9 cellular contexts compared by ENCODE assay signal in the genomic region with DNA sequence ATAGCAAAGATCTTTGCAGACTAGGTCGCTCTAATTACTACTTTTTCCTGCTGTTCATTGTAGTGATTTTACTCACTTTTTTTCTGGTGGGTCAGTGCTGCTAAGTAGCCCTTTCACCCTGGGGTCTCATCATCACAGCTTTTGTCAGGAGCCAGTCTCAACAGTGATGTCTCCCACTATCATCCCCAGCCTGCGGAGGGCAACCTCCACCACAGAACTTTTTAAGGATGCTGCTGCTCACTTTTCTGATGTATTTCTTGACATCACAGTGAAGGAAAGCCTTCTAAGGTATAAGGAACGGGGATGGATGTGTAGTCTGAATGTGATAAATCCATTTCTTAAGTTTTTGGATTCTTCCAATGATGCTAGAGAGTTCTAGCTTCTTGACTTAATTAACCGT.
A peak's percentile ranks its signal among the peaks of the same experiment; 100 is the strongest.
DNase-seq lines count a peak whose midpoint lies in the region; ATAC-seq and TF ChIP-seq lines count a peak whose summit lies in the region.
"Had no signal": no experiment of that assay in that cellular context is flagged by ENCODE, and none has a peak within 500 bp of the region (broad histone marks: within the 10 kb centered on the region; RNA-seq: fewer than 3 reads in every experiment).

No MANE protein-coding gene starts in this region.

- no peak for TF ChIP-seq POLR2A in breast epithelium (IDR thresholded peaks at IDR 0.05)
- TF ChIP-seq POLR2A in NB4 (IDR thresholded peaks at IDR 0.05; ENCODE audit: extremely low read depth, insufficient read length): no peak
- TF ChIP-seq POLR2A in spleen (IDR thresholded peaks at IDR 0.05): no peak

- no peaks in the 10 kb centered on the region for H3K36me3 Mint-ChIP-seq in MCF 10A (ENCODE audit: insufficient read depth, unreplicated experiment)
- no peaks in the 10 kb centered on the region for H3K36me3 Mint-ChIP-seq in naive thymus-derived CD8-positive, alpha-beta T cell

- no peak overlapping the region for H3K4me3 Mint-ChIP-seq in MCF 10A (ENCODE audit: unreplicated experiment)
- no peak overlapping the region for H3K4me3 Mint-ChIP-seq in naive thymus-derived CD8-positive, alpha-beta T cell

- no peaks in the 10 kb centered on the region for H3K4me1 Mint-ChIP-seq in MCF 10A (ENCODE audit: insufficient read depth, unreplicated experiment)
- no peaks in the 10 kb centered on the region for H3K4me1 Mint-ChIP-seq in naive thymus-derived CD8-positive, alpha-beta T cell

- POLR2A ChIA-PET in MCF 10A (lab: Yijun Ruan, JAX): no interaction called here
- POLR2A ChIA-PET in naive thymus-derived CD8-positive, alpha-beta T cell (lab: Charles Lee): no interaction called here

- intact Hi-C loops in MCF 10A (cut with micrococcal nuclease) (loop anchor here (1.0 kb wide), 1 partner anchor 1344 kb away; no protein-coding TSS in a partner anchor), breast epithelium (cut with DNase I; ENCODE audit: low total_unique reads) (no loop called here), spleen (cut with DNase I; ENCODE audit: low total_unique reads) (no loop called here)

- no peak overlapping the region for H3K27ac Mint-ChIP-seq in MCF 10A (ENCODE audit: low read depth, unreplicated experiment)
- H3K27ac Mint-ChIP-seq in naive thymus-derived CD8-positive, alpha-beta T cell: no peak overlapping the region

- ATAC-seq in esophagus mucosa: no peak
- no peak for ATAC-seq in naive thymus-derived CD8-positive, alpha-beta T cell

- CTCF ChIA-PET in MCF 10A (lab: Yijun Ruan, JAX): interaction anchor here (0.6 to 2.4 kb wide), 8 partner anchors 109 to 1741 kb away, joined by 3 to 7 read pairs (median 4); no protein-coding TSS in a partner anchor

- no peaks in the 10 kb centered on the region for H3K27me3 Mint-ChIP-seq in MCF 10A (ENCODE audit: insufficient read depth, unreplicated experiment)
- no peaks in the 10 kb centered on the region for H3K27me3 Mint-ChIP-seq in naive thymus-derived CD8-positive, alpha-beta T cell

- peak; percentile 23 for DNase-seq in MCF 10A (ENCODE audit: unreplicated experiment)
- DNase-seq in breast epithelium (ENCODE audit: low spot score in 2 of 2): no peak
- DNase-seq in NB4 (ENCODE audit: low read depth): peak; percentile 6
- DNase-seq in epithelial cell of esophagus (ENCODE audit: low read depth): peak; percentile 30
- DNase-seq in spleen: peak; percentile 23
- no peak for DNase-seq in naive thymus-derived CD8-positive, alpha-beta T cell
- no peak for DNase-seq in H7

- no peaks in the 10 kb centered on the region for H3K9me3 Mint-ChIP-seq in MCF 10A (ENCODE audit: unreplicated experiment)
- no peaks in the 10 kb centered on the region for H3K9me3 Mint-ChIP-seq in naive thymus-derived CD8-positive, alpha-beta T cell

- 69 to 81% (median 73%) methylated on average over 4 of the region's 4 CpGs for whole genome bisulfite sequencing in spleen, 5 donors

- H3K27ac ChIP-seq in breast epithelium: no peak overlapping the region
- no peak overlapping the region for H3K27ac ChIP-seq in spleen
- H3K27ac ChIP-seq: skin epidermis had no signal

- no TSS peak for BruUV-seq in MCF 10A (replicated peaks; lab: Mats Ljungman, UMichigan)

- H3K9me3 ChIP-seq in breast epithelium (no peaks in the 10 kb centered on the region), spleen (no peaks in the 10 kb centered on the region)

- TF ChIP-seq CTCF in MCF 10A (IDR thresholded peaks at IDR 0.05; ENCODE audit: unreplicated experiment) (peak; percentile 17), breast epithelium (IDR thresholded peaks at IDR 0.05) (no peak), NB4 (IDR thresholded peaks at IDR 0.05; ENCODE audit: low read depth, low read length) (no peak), epithelial cell of esophagus (IDR thresholded peaks at IDR 0.05; ENCODE audit: insufficient read depth, low read depth, low read length, missing control alignments) (peak; percentile 56), spleen (IDR thresholded peaks at IDR 0.05 in 8 of 11, conservative IDR thresholded peaks at IDR 0.05 in 3 of 11) (peak in 2 of 11 experiments; percentile 22 to 30)

- H3K36me3 ChIP-seq in breast epithelium: no peaks in the 10 kb centered on the region
- H3K36me3 ChIP-seq in spleen: no peaks in the 10 kb centered on the region
- H3K36me3 ChIP-seq in H7 (replicated peaks; ENCODE audit: control insufficient read depth, insufficient read depth, low read length): no peaks in the 10 kb centered on the region

- H3K4me3 ChIP-seq in breast epithelium: no peak overlapping the region
- no peak overlapping the region for H3K4me3 ChIP-seq in NB4 (ENCODE audit: low read depth, low read length)
- H3K4me3 ChIP-seq in epithelial cell of esophagus (ENCODE audit: low read length): no peak overlapping the region
- no peak overlapping the region for H3K4me3 ChIP-seq in spleen
- no peak overlapping the region for H3K4me3 ChIP-seq in H7 (ENCODE audit: insufficient read depth, low read depth, low read length)
- H3K4me3 ChIP-seq: skin epidermis had no signal

- H3K27me3 ChIP-seq in breast epithelium (no peaks in the 10 kb centered on the region), spleen (replicated peaks in 1 of 7) (no peaks in the 10 kb centered on the region), H7 (ENCODE audit: control insufficient read depth, insufficient read depth, low read length) (no peaks in the 10 kb centered on the region)

- H3K4me1 ChIP-seq in breast epithelium (no peaks in the 10 kb centered on the region), spleen (no peaks in the 10 kb centered on the region)

Comparison
In these comparisons a context has a peak if more than half of its experiments do, and no peak if none do; other contexts are left out.
1. DNase-seq: peak in MCF 10A (single experiment), NB4 (single experiment), epithelial cell of esophagus (single experiment) and spleen (single experiment); none in breast epithelium (0 of 2), naive thymus-derived CD8-positive, alpha-beta T cell (0 of 10) and H7 (single experiment).
2. CTCF ChIP-seq: peak in MCF 10A (single experiment) and epithelial cell of esophagus (single experiment); none in breast epithelium (0 of 3) and NB4 (single experiment).